ENCODE assay signal across 8 cellular contexts in the genomic region with DNA sequence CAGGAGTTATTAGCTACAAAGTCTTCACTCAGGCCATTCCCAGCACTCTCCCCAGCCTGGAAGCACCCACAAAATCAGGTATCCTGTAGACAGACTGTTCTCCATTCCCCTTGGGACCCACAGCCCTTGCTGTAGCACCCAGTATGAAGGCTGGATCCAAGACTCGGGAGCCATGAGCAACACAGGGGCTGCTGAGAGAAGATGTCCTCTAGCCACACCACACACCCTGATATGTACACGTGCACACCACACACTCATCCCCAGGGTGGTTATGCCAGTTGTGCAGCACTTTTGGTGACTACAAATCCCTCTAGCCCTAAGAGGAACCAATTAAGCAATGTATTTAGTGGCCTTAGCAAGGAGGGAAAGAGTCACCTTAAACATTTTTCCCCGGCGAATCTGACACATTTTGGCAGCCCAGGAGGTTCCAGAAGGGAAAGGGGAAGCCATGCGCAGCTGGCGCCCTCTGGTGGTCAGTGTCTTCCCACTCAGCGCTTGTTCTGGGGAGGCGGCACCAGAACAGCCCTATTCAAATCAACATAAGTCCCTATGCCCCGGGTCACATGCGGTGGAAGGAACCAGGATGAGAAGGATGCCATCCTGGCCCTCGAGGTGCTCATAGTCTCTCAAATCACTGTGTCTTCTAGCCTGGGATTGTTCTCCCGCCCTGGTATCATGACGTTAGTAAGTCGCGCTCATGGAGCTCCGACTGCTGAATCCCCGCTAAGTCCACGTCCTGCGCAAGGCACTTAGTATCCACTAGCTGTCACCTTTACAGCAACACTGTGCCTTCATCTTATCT.
A peak's percentile ranks its signal among the peaks of the same experiment; 100 is the strongest.
DNase-seq lines count a peak whose midpoint lies in the region; ATAC-seq, FAIRE-seq and TF ChIP-seq lines count a peak whose summit lies in the region.

No MANE protein-coding gene starts in this region.

- TF ChIP-seq CTCF in D721Med (IDR thresholded peaks at IDR 0.05; ENCODE audit: insufficient read depth, missing control alignments), result peak; percentile 87
- TF ChIP-seq CTCF in adrenal gland (IDR thresholded peaks at IDR 0.05), result peak; percentile 80 to 97 (median 91)

- intact Hi-C loops in adrenal gland (cut with DNase I), result loop anchor here (10.0 kb wide), 2 partner anchors 241 to 251 kb away; a partner anchor contains a TSS
- intact Hi-C loops in left ventricle myocardium superior (cut with micrococcal nuclease), result loop anchor here (10.0 kb wide), 1 partner anchor 241 kb away; a partner anchor contains a TSS

- H3K36me3 ChIP-seq in adrenal gland (replicated peaks in 1 of 2), result no peaks in the 10 kb centered on the region

- H3K27me3 ChIP-seq in adrenal gland, result no peaks in the 10 kb centered on the region

- H3K4me1 ChIP-seq in adrenal gland (replicated peaks in 1 of 2), result no peaks in the 10 kb centered on the region

- no peak for TF ChIP-seq POLR2A in adrenal gland (IDR thresholded peaks at IDR 0.05)

- H3K9me3 ChIP-seq in adrenal gland (replicated peaks in 1 of 3), result no peaks in the 10 kb centered on the region

- no peak overlapping the region for H3K4me3 ChIP-seq in adrenal gland

- FAIRE-seq in D721Med (lab: Jason Lieb, UNC), result no peak

- ATAC-seq in GM21576 (IDR thresholded peaks at IDR 0.05; ENCODE audit: unreplicated experiment) (peak; percentile 59), left ventricle myocardium superior (peak; percentile 96), GM18909 (IDR thresholded peaks at IDR 0.05; ENCODE audit: poor library complexity, unreplicated experiment) (no peak)

- H3K27ac ChIP-seq in adrenal gland, result no peak overlapping the region

- DNase-seq in D721Med (ENCODE audit: insufficient read length, low spot score) (peak; percentile 72), NAMALWA (ENCODE audit: low spot score) (peak; percentile 71), SW480 (ENCODE audit: low spot score) (peak; percentile 68), adrenal gland (peak; percentile 83 to 94 (median 85)), left ventricle myocardium superior (peak; percentile 90), retina (peak; percentile 90)

- WGBS in adrenal gland, 4 donors, result 29 to 42% (median 33%) methylated on average over 16 to 19 of the region's 19 CpGs
